8 cellular contexts compared by ENCODE assay signal in genomic region chr4:73662709-73663546, GRCh38. TPM values are rescaled to one million over a fixed set of nuclear protein-coding genes. Genes with fewer than 3 reads are reported as not detected.
DNase-seq lines count a peak whose midpoint lies in the region; ATAC-seq, FAIRE-seq and TF ChIP-seq lines count a peak whose summit lies in the region.

No MANE protein-coding gene starts in this region.

- peak overlapping the region; percentile 49 for H3K4me2 ChIP-seq in Loucy (ENCODE audit: low read depth, low read length, poor library complexity, severe bottlenecking)

- FAIRE-seq in small intestine (lab: Jason Lieb, UNC): no peak

- H3K36me3 ChIP-seq in Loucy (ENCODE audit: insufficient read depth, low read length): no peaks in the 10 kb centered on the region
- no peaks in the 10 kb centered on the region for H3K36me3 ChIP-seq in SJSA1
- no peaks in the 10 kb centered on the region for H3K36me3 ChIP-seq in small intestine (ENCODE audit: control insufficient read depth in 2 of 2, insufficient read depth in 2 of 2, low read length in 2 of 2)

- DNase-seq in EL (peak; percentile 63), SJSA1 (ENCODE audit: low read depth in 1 of 2, low spot score in 2 of 2) (peak in 1 of 2 experiments; percentile 60), foreskin keratinocyte (peak in 1 of 2 donors; percentile 65), small intestine (peak; percentile 35), posterior cingulate gyrus (no peak)

- H3K27me3 ChIP-seq in Loucy (ENCODE audit: insufficient read depth, low read length, poor library complexity, severe bottlenecking) (no peaks in the 10 kb centered on the region), SJSA1 (replicated peaks) (no peaks in the 10 kb centered on the region), foreskin keratinocyte (no peaks in the 10 kb centered on the region), small intestine (ENCODE audit: control insufficient read depth in 2 of 2, insufficient read depth in 2 of 2, low read length in 2 of 2) (no peaks in the 10 kb centered on the region)

- H2AFZ ChIP-seq in Loucy (ENCODE audit: low read length): peak overlapping the region; percentile 83

- WGBS in small intestine, 3 donors: 25 to 29% (median 29%) methylated on average over 6 of the region's 6 CpGs

- intact Hi-C loops in posterior cingulate gyrus (cut with DNase I): loop anchor here (2.0 to 5.0 kb wide), 2 partner anchors 259 to 470 kb away; no protein-coding TSS in a partner anchor

- H4K20me1 ChIP-seq in Loucy (ENCODE audit: insufficient read depth, low read length, poor library complexity, severe bottlenecking): no peaks in the 10 kb centered on the region

- peak overlapping the region; percentile 83 for H3K27ac ChIP-seq in SJSA1
- H3K27ac ChIP-seq in foreskin keratinocyte: no peak overlapping the region
- no peak overlapping the region for H3K27ac ChIP-seq in small intestine (ENCODE audit: low read depth in 1 of 2, low read length in 1 of 2)

- TF ChIP-seq CTCF in Loucy (conservative IDR thresholded peaks at IDR 0.05; ENCODE audit: low read length): peak; percentile 75
- TF ChIP-seq CTCF in foreskin keratinocyte (conservative IDR thresholded peaks at IDR 0.05): peak; percentile 83

- H3K9me2 ChIP-seq in Loucy (replicated peaks; ENCODE audit: low read depth, low read length): no peaks in the 10 kb centered on the region

- peak; percentile 88 for ATAC-seq in GM21576 (IDR thresholded peaks at IDR 0.05; ENCODE audit: unreplicated experiment)
- peak; percentile 51 for ATAC-seq in foreskin keratinocyte
- ATAC-seq in HG03469 (IDR thresholded peaks at IDR 0.05; ENCODE audit: unreplicated experiment): no peak

- H3K4me3 ChIP-seq in Loucy (ENCODE audit: low read length, poor library complexity, severe bottlenecking): peak overlapping the region; percentile 13
- H3K4me3 ChIP-seq in SJSA1: no peak overlapping the region
- no peak overlapping the region for H3K4me3 ChIP-seq in small intestine (ENCODE audit: low read depth in 1 of 2, low read length in 2 of 2)

- no peaks in the 10 kb centered on the region for H3K79me2 ChIP-seq in Loucy (ENCODE audit: insufficient read depth, low read length)

- no peak overlapping the region for H3K9ac ChIP-seq in Loucy (ENCODE audit: low read depth, low read length, poor library complexity, severe bottlenecking)

- H3K9me3 ChIP-seq in Loucy (ENCODE audit: insufficient read depth, low read depth, low read length) (no peaks in the 10 kb centered on the region), SJSA1 (replicated peaks) (no peaks in the 10 kb centered on the region), small intestine (ENCODE audit: control insufficient read depth, low read depth) (no peaks in the 10 kb centered on the region)

- H3K4me1 ChIP-seq in Loucy (ENCODE audit: insufficient read depth, low read length, poor library complexity, severe bottlenecking) (peaks cover 23% of the 10 kb centered on the region), SJSA1 (replicated peaks) (peaks cover 35% of the 10 kb centered on the region), foreskin keratinocyte (peaks cover 13% of the 10 kb centered on the region), small intestine (ENCODE audit: control insufficient read depth in 2 of 2, insufficient read depth in 1 of 2, low read depth in 1 of 2, low read length in 1 of 2) (peaks cover 0 to 3% of the 10 kb centered on the region in 2 donors)

- no peaks in the 10 kb centered on the region for H3F3A ChIP-seq in Loucy (ENCODE audit: low read depth)

RNA-seq across cellular contexts. Expression of gene RASSF6, which starts 42.7 kb away (rescaled TPM):
- total RNA-seq in SJSA1 (2014; rRNA removed; shearing (Covaris generic)): not detected in 2 replicates
- 1.2 and 1.3 TPM in 2 replicates for total RNA-seq in foreskin keratinocyte
- polyA plus RNA-seq in foreskin keratinocyte (0.45 and 0.69 TPM in 2 replicates), small intestine (10 to 100 TPM in 2 of 3 donors, 1 to 10 TPM in 1; 4.1 to 16.3 (median 14.6) TPM)

Comparison
In these comparisons a context has a peak if more than half of its experiments do, and no peak if none do; other contexts are left out.
1. DNase-seq: peak in EL (single experiment) and small intestine (single experiment); none in posterior cingulate gyrus (0 of 10).